12 cellular contexts compared by ENCODE assay signal in the genomic region with DNA sequence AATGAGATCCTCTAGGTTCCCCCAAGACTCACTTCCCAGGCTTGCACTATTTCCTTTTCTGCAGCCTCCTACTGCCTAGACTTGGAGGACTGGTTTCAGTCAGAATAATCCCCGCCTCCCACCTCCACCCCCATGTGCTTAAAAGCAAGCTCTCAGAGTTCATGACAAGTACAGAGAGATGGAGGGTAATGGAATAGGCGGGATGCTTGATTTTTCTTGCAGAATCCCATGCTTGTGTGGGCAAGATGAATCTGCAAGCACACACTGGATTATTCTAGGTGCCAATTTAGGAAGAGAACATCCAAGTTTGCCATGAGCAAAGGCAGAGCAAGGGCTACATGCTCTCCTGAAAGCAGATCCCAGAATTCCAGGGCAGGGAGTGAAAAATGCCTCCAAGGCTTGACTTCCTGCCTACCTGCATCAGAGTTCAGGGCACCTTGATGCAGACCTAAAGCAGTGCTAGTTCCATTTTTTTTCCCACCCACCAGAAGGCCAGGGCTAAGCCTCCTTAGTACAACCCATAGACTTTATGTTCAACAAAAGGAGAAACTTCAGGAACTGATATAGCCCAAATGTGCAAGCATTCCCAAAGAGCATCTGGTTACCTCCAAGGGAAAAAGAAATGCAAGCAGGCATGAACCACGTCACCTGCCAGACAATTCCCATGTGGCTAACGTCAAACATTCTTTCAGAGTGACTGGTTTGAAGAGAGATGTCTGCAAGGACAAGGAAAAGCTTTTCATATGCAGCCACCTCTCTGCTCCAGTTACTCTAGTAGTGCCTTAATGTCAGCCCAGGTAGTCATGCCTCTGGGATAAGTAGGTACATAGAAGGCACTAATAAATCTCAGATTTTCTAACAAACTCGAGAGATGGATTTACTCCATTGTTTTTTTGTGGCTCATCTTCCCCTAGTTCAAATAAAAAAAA.
DNase-seq lines count a peak whose midpoint lies in the region; ATAC-seq and TF ChIP-seq lines count a peak whose summit lies in the region.
"Had no signal": no experiment of that assay in that cellular context is flagged by ENCODE, and none has a peak within 500 bp of the region (broad histone marks: within the 10 kb centered on the region; RNA-seq: fewer than 3 reads in every experiment).

No MANE protein-coding gene starts in this region.

- peaks cover 44% of the 10 kb centered on the region for H3K4me1 ChIP-seq in iPS-20b (ENCODE audit: insufficient read depth, low read length)
- H3K4me1 ChIP-seq in tibial artery, result peaks cover 0 to 15% (median 4%) of the 10 kb centered on the region in 4 donors

- H3K4me3 ChIP-seq in iPS-20b (ENCODE audit: low read length), result no peak overlapping the region
- H3K4me3 ChIP-seq in tibial artery, result no peak overlapping the region
- H3K4me3 ChIP-seq: right atrium auricular region had no signal

- intact Hi-C loops in tibial artery (cut with DNase I; ENCODE audit: low total_unique reads), result no loop called here

- H3K9ac ChIP-seq in iPS-20b (ENCODE audit: low read depth, low read length), result no peak overlapping the region

- H3K36me3 ChIP-seq in iPS-20b (ENCODE audit: insufficient read depth, low read depth, low read length) (no peaks in the 10 kb centered on the region), tibial artery (no peaks in the 10 kb centered on the region)
- H3K36me3 ChIP-seq: right atrium auricular region had no signal

- H3K4me1 Mint-ChIP-seq in type B pancreatic cell (ENCODE audit: unreplicated experiment), result peaks cover 84% of the 10 kb centered on the region

- H3K27ac ChIP-seq in iPS-20b (ENCODE audit: low read length), result peak overlapping the region; percentile 33
- H3K27ac ChIP-seq in tibial artery, result no peak overlapping the region
- H3K27ac ChIP-seq: right atrium auricular region had no signal

- H3K9me3 Mint-ChIP-seq in type B pancreatic cell, result no peaks in the 10 kb centered on the region
- H3K9me3 Mint-ChIP-seq: T-cell had no signal

- no peaks in the 10 kb centered on the region for H3K36me3 Mint-ChIP-seq in type B pancreatic cell
- H3K36me3 Mint-ChIP-seq: T-cell had no signal

- TF ChIP-seq CTCF in type B pancreatic cell (conservative IDR thresholded peaks at IDR 0.05) (no peak), tibial artery (IDR thresholded peaks at IDR 0.05) (no peak)

- H3K4me3 Mint-ChIP-seq in type B pancreatic cell, result peak overlapping the region; percentile 30
- H3K4me3 Mint-ChIP-seq: T-cell had no signal

- no peaks in the 10 kb centered on the region for H3K27me3 ChIP-seq in iPS-20b (ENCODE audit: insufficient read depth, low read length)
- H3K27me3 ChIP-seq in tibial artery, result no peaks in the 10 kb centered on the region
- H3K27me3 ChIP-seq: right atrium auricular region had no signal

- DNase-seq in NCI-H146 treated with DMSO at 0.1 percent for 48 hours (lab: John Stamatoyannopoulos, UW; ENCODE audit: unreplicated experiment) (peak; percentile 82), NCI-H146 (lab: John Stamatoyannopoulos, UW) (no peak), SW480 (ENCODE audit: low spot score) (peak; percentile 34), type B pancreatic cell (ENCODE audit: extremely low spot score, unreplicated experiment) (no peak), tibial artery (no peak)
- no peak for DNase-seq in stimulated activated CD4-positive, alpha-beta T cell treated with anti-CD3 and anti-CD28 coated beads, Interleukin-4, amount 100 ng/mL, for 1 hour
- DNase-seq: activated CD8-positive, alpha-beta memory T cell treated with anti-CD3 and anti-CD28 coated beads, Interleukin-2, amount 50 U/mL, for 48 hours; stimulated activated CD8-positive, alpha-beta memory T cell treated with anti-CD3 and anti-CD28 coated beads, Interleukin-4, amount 100 ng/mL, for 48 hours; T-cell had no signal

- H3K27ac Mint-ChIP-seq in type B pancreatic cell, result peak overlapping the region; percentile 62
- H3K27ac Mint-ChIP-seq: T-cell had no signal

- no peak for ATAC-seq in GM21528 (IDR thresholded peaks at IDR 0.05; ENCODE audit: low FRiP score, unreplicated experiment)
- ATAC-seq: T-cell had no signal

- H3K9me3 ChIP-seq in iPS-20b (ENCODE audit: insufficient read depth, low read depth, low read length) (no peaks in the 10 kb centered on the region), tibial artery (no peaks in the 10 kb centered on the region)
- H3K9me3 ChIP-seq: right atrium auricular region had no signal

- H3K27me3 Mint-ChIP-seq in type B pancreatic cell, result no peaks in the 10 kb centered on the region

Comparison
In these comparisons a context has a peak if more than half of its experiments do, and no peak if none do; other contexts are left out.
1. DNase-seq: peak in NCI-H146 treated with DMSO at 0.1 percent for 48 hours (single experiment) and SW480 (single experiment); none in NCI-H146 (single experiment), type B pancreatic cell (single experiment), tibial artery (0 of 2) and stimulated activated CD4-positive, alpha-beta T cell treated with anti-CD3 and anti-CD28 coated beads, Interleukin-4, amount 100 ng/mL, for 1 hour (single experiment).